Comparison of ENCODE assay signal across 8 cellular contexts in the genomic region with DNA sequence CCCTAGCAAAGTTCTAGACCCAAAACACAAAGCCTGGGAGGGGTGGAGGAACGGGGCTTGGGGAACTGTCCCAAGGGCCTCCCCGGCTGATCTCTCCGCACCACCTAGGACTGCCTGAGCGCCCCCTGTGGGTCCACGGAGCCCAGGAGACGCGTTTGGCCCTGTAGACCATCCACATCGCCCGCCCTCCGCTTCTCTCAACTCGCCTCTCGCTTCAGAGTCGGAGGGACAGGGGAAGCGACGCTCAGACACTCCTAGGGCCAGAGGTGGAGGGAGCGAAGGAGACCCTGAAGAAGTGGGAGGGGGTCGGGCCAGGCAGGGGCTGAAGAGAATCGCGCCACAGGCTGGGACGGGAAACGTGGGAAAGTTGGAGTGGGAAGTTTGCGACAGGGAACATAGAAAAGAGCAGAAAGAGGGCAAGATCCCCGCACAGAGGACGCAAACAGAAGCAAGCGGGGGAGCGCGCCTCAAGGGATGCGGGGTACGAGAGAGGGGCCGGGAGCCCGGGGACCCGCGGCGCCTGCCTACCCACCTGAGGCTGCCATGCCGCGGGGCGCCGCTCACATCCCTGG. TPM values are rescaled to one million over a fixed set of nuclear protein-coding genes. Genes with fewer than 3 reads are reported as not detected.
DNase-seq lines count a peak whose midpoint lies in the region; ATAC-seq and TF ChIP-seq lines count a peak whose summit lies in the region.

No MANE protein-coding gene starts in this region.

- DNase-seq in GM12865 (ENCODE audit: low read depth) (peak; percentile 88), NCI-H69 (lab: John Stamatoyannopoulos, UW) (peak; percentile 72), glutamatergic neuron (peak; percentile 53), type B pancreatic cell (ENCODE audit: extremely low spot score, unreplicated experiment) (no peak), HCEC 1CT (no peak)
- DNase-seq in activated T-cell treated with anti-CD3 and anti-CD28 coated beads, Interleukin-2, amount 50 U/mL, for 24 hours = peak; percentile 75

- H3K4me3 ChIP-seq in GM12865 (ENCODE audit: low read depth, low read length) = peak overlapping the region; percentile 88
- peak overlapping the region; percentile 55 for H3K4me3 ChIP-seq in parathyroid adenoma (ENCODE audit: low read depth, low read length)

- H3K9ac ChIP-seq in parathyroid adenoma = no peak overlapping the region

- H3K36me3 ChIP-seq in parathyroid adenoma (ENCODE audit: control insufficient read depth, insufficient read depth, low read length) = no peaks in the 10 kb centered on the region

- no peaks in the 10 kb centered on the region for H3K9me3 Mint-ChIP-seq in activated T-cell treated with anti-CD3 and anti-CD28 coated beads, Interleukin-2, amount 50 U/mL, for 24 hours
- H3K9me3 Mint-ChIP-seq in glutamatergic neuron (ENCODE audit: unreplicated experiment) (peaks cover 3% of the 10 kb centered on the region), type B pancreatic cell (no peaks in the 10 kb centered on the region)

- H3K27me3 ChIP-seq in parathyroid adenoma (ENCODE audit: control insufficient read depth, insufficient read depth, low read length) = no peaks in the 10 kb centered on the region

- ATAC-seq in HG02610 (IDR thresholded peaks at IDR 0.05; ENCODE audit: unreplicated experiment) = peak; percentile 57

- peak overlapping the region; percentile 93 for H3K27ac Mint-ChIP-seq in activated T-cell treated with anti-CD3 and anti-CD28 coated beads, Interleukin-2, amount 50 U/mL, for 24 hours
- H3K27ac Mint-ChIP-seq in glutamatergic neuron (ENCODE audit: unreplicated experiment) (no peak overlapping the region), type B pancreatic cell (peak overlapping the region; percentile 27)

- H2AFZ ChIP-seq in parathyroid adenoma = peak overlapping the region; percentile 91

- H3K36me3 Mint-ChIP-seq in activated T-cell treated with anti-CD3 and anti-CD28 coated beads, Interleukin-2, amount 50 U/mL, for 24 hours (ENCODE audit: low read depth) = peaks cover 3% of the 10 kb centered on the region
- H3K36me3 Mint-ChIP-seq in glutamatergic neuron (ENCODE audit: unreplicated experiment) (peaks cover 14% of the 10 kb centered on the region), type B pancreatic cell (no peaks in the 10 kb centered on the region)

- H3K4me1 Mint-ChIP-seq in activated T-cell treated with anti-CD3 and anti-CD28 coated beads, Interleukin-2, amount 50 U/mL, for 24 hours (ENCODE audit: low read depth) = peaks cover 21% of the 10 kb centered on the region
- H3K4me1 Mint-ChIP-seq in glutamatergic neuron (ENCODE audit: low read depth, unreplicated experiment) = no peaks in the 10 kb centered on the region
- peaks cover 17% of the 10 kb centered on the region for H3K4me1 Mint-ChIP-seq in type B pancreatic cell (ENCODE audit: unreplicated experiment)

- peak overlapping the region; percentile 5 for H3K27ac ChIP-seq in parathyroid adenoma

- peaks cover 6% of the 10 kb centered on the region for H3K4me1 ChIP-seq in parathyroid adenoma

- peaks cover 7% of the 10 kb centered on the region for H3K27me3 Mint-ChIP-seq in activated T-cell treated with anti-CD3 and anti-CD28 coated beads, Interleukin-2, amount 50 U/mL, for 24 hours
- peaks cover 10% of the 10 kb centered on the region for H3K27me3 Mint-ChIP-seq in glutamatergic neuron (ENCODE audit: unreplicated experiment)
- H3K27me3 Mint-ChIP-seq in type B pancreatic cell = peaks cover 50% of the 10 kb centered on the region

- H3K79me2 ChIP-seq in parathyroid adenoma = no peaks in the 10 kb centered on the region

- peak overlapping the region; percentile 89 for H3K4me3 Mint-ChIP-seq in activated T-cell treated with anti-CD3 and anti-CD28 coated beads, Interleukin-2, amount 50 U/mL, for 24 hours
- H3K4me3 Mint-ChIP-seq in glutamatergic neuron (ENCODE audit: unreplicated experiment) (peak overlapping the region; percentile 99), type B pancreatic cell (peak overlapping the region; percentile 93)

- H3K4me2 ChIP-seq in parathyroid adenoma (ENCODE audit: low read length) = peak overlapping the region; percentile 56

- no peaks in the 10 kb centered on the region for H3K9me3 ChIP-seq in parathyroid adenoma (ENCODE audit: control insufficient read depth, low read length)

- peak; percentile 93 for TF ChIP-seq CTCF in GM12865 (IDR thresholded peaks at IDR 0.05; ENCODE audit: insufficient read depth, low read depth, low read length, missing control alignments)
- no peak for TF ChIP-seq CTCF in glutamatergic neuron (IDR thresholded peaks at IDR 0.05; ENCODE audit: partially characterized antibody, unreplicated experiment)
- no peak for TF ChIP-seq CTCF in parathyroid adenoma (IDR thresholded peaks at IDR 0.05)
- TF ChIP-seq CTCF in type B pancreatic cell (conservative IDR thresholded peaks at IDR 0.05) = peak; percentile 65

RNA-seq across cellular contexts. Expression of gene PIK3AP1, which starts 0.4 kb away (rescaled TPM):
- 0.49 TPM for total RNA-seq in glutamatergic neuron (ENCODE audit: unreplicated experiment)
- 3.5 and 3.7 TPM in 2 replicates for total RNA-seq in type B pancreatic cell (ENCODE audit: low replicate concordance)

Comparison
In these comparisons a context has a peak if more than half of its experiments do, and no peak if none do; other contexts are left out.
1. DNase-seq: peak in GM12865 (single experiment), NCI-H69 (single experiment), activated T-cell treated with anti-CD3 and anti-CD28 coated beads, Interleukin-2, amount 50 U/mL, for 24 hours (single experiment) and glutamatergic neuron (single experiment); none in type B pancreatic cell (single experiment) and HCEC 1CT (single experiment).
2. CTCF ChIP-seq: peak in GM12865 (single experiment) and type B pancreatic cell (single experiment); none in glutamatergic neuron (single experiment) and parathyroid adenoma (single experiment).
3. Peak in every context shown above with its lines, with median percentiles within 50 percentile points of each other: H3K4me3 Mint-ChIP-seq.